ENCODE assay signal across 14 cellular contexts in the genomic region with DNA sequence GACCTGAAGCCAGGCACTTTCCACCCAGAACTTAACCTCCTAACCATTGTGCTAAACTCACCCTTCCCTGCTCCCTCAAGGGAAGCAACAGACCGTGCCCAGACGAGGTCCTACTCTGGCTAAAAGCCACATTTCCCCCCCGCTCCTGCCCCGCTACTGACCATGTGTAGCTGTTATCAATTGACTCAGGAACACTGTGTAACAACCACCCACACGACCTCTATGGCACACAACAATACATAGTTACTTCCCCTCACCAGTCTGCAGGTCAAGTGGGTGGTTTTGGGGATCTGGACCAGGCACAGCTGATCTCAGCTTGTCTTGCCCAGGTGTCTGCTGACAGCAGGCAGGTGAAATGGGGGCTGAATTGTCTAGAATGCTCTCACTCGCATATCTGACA. TPM values are rescaled to one million over a fixed set of nuclear protein-coding genes. Genes with fewer than 3 reads are reported as not detected.
DNase-seq lines count a peak whose midpoint lies in the region; ATAC-seq and TF ChIP-seq lines count a peak whose summit lies in the region.
"Had no signal": no experiment of that assay in that cellular context is flagged by ENCODE, and none has a peak within 500 bp of the region (broad histone marks: within the 10 kb centered on the region; RNA-seq: fewer than 3 reads in every experiment).

No MANE protein-coding gene starts in this region.

- H3K4me2 ChIP-seq in IMR-90 (ENCODE audit: low read depth, low read length): no peak overlapping the region

- H3K4me1 ChIP-seq in IMR-90 (ENCODE audit: control insufficient read depth, insufficient read depth, low read length): no peaks in the 10 kb centered on the region
- H3K4me1 ChIP-seq: BE2C had no signal

- POLR2A ChIA-PET in IMR-90 (lab: Charles Lee; ENCODE audit: unreplicated experiment): no interaction called here

- H3K4me3 ChIP-seq in IMR-90 (ENCODE audit: insufficient read depth, low read depth, low read length): no peak overlapping the region
- H3K4me3 ChIP-seq: GM23248 had no signal

- no peak overlapping the region for H2AK5ac ChIP-seq in IMR-90 (ENCODE audit: low read depth, low read length)

- ATAC-seq in IMR-90 (ENCODE audit: low read depth): no peak
- no peak for ATAC-seq in HG02884 (IDR thresholded peaks at IDR 0.05; ENCODE audit: unreplicated experiment)
- ATAC-seq: HCT116 had no signal

- no peak overlapping the region for H4K5ac ChIP-seq in IMR-90 (ENCODE audit: low read depth, low read length)

- no peaks in the 10 kb centered on the region for H3K36me3 Mint-ChIP-seq in brain
- H3K36me3 Mint-ChIP-seq: CD4-positive, alpha-beta memory T cell had no signal

- WGBS in IMR-90 (ENCODE audit: extremely low coverage in 2 of 2, insufficient read length in 1 of 2), 2 experiments: 69% methylated on average over 4 of the region's 6 CpGs; no CpG with 5 or more reads in 1 of the 2 experiments

- H3K27ac ChIP-seq in IMR-90 (ENCODE audit: insufficient read depth, low read length): no peak overlapping the region
- H3K27ac ChIP-seq in substantia nigra (ENCODE audit: low read depth, low read length, poor library complexity, severe bottlenecking): peak overlapping the region; percentile 27
- H3K27ac ChIP-seq: C4-2B, GM23248 had no signal

- no peak overlapping the region for H2BK20ac ChIP-seq in IMR-90 (ENCODE audit: low read depth, low read length)

- peak overlapping the region in 3 of 5 experiments; percentile 50 to 84 (median 54) for H3K27ac Mint-ChIP-seq in brain
- H3K27ac Mint-ChIP-seq: CD4-positive, alpha-beta memory T cell had no signal

- no peak overlapping the region for H3K4ac ChIP-seq in IMR-90 (ENCODE audit: low read depth, low read length)

- H3K56ac ChIP-seq in IMR-90 (ENCODE audit: extremely low read depth, insufficient read depth, low read length): no peak overlapping the region

- no peak overlapping the region for H2AFZ ChIP-seq in IMR-90 (replicated peaks; ENCODE audit: low read length, poor library complexity)
- H2AFZ ChIP-seq: GM23248 had no signal

- CTCF ChIA-PET in IMR-90 (lab: Yijun Ruan, JAX): no interaction called here

- dilution Hi-C loops in IMR-90 (cut with HindIII; ENCODE audit: low sequenced_read_pairs, unreplicated experiment): no loop called here

- TF ChIP-seq RAD21 in IMR-90 (IDR thresholded peaks at IDR 0.05; ENCODE audit: low read length): no peak

- no TSS peak for BruUV-seq in IMR-90 (replicated peaks; lab: Mats Ljungman, UMichigan)

- H3K23ac ChIP-seq in IMR-90 (ENCODE audit: low read depth, low read length): no peak overlapping the region

- peaks cover 6% of the 10 kb centered on the region for H3K27me3 Mint-ChIP-seq in brain

- H4K91ac ChIP-seq in IMR-90 (ENCODE audit: insufficient read depth, low read depth, low read length): no peak overlapping the region

- intact Hi-C loops in IMR-90 (cut with micrococcal nuclease): no loop called here

- H2BK5ac ChIP-seq in IMR-90 (ENCODE audit: low read depth, low read length, poor library complexity, severe bottlenecking): no peak overlapping the region

- H2AK9ac ChIP-seq in IMR-90 (replicated peaks; ENCODE audit: low read depth, low read length, poor library complexity): peak overlapping the region; percentile 42

- peaks cover 51% of the 10 kb centered on the region for H3K4me1 Mint-ChIP-seq in brain
- H3K4me1 Mint-ChIP-seq: CD4-positive, alpha-beta memory T cell had no signal

- H3K9me3 ChIP-seq in IMR-90 (ENCODE audit: control insufficient read depth, insufficient read depth, low read length): no peaks in the 10 kb centered on the region
- H3K9me3 ChIP-seq: BE2C had no signal

- H4K8ac ChIP-seq in IMR-90 (ENCODE audit: low read depth in 2 of 2, low read length in 2 of 2): no peak overlapping the region

- H3K18ac ChIP-seq in IMR-90 (ENCODE audit: low read depth, low read length): no peak overlapping the region

- no peak for TF ChIP-seq POLR2A in IMR-90 (IDR thresholded peaks at IDR 0.05; ENCODE audit: low read depth, low read length)

- H3K14ac ChIP-seq in IMR-90 (replicated peaks; ENCODE audit: low read depth, low read length): no peak overlapping the region

- H2BK120ac ChIP-seq in IMR-90 (ENCODE audit: low read depth, low read length): no peak overlapping the region

- no peak overlapping the region for H3K4me3 Mint-ChIP-seq in brain
- H3K4me3 Mint-ChIP-seq: CD4-positive, alpha-beta memory T cell had no signal

- no peak overlapping the region for H2BK15ac ChIP-seq in IMR-90 (ENCODE audit: low read depth, low read length)

- no peaks in the 10 kb centered on the region for H3K79me1 ChIP-seq in IMR-90 (ENCODE audit: low read depth in 1 of 2, low read length in 2 of 2)

- in situ Hi-C loops in IMR-90 (cut with MboI; ENCODE audit: low sequenced_read_pairs): no loop called here

- TF ChIP-seq CTCF in IMR-90 (conservative IDR thresholded peaks at IDR 0.05; ENCODE audit: low read depth, low read length) (no peak), brain (conservative IDR thresholded peaks at IDR 0.05) (no peak)

- 0 out of 2 replicates have a peak, but pooled peaks cover 2% of the 10 kb centered on the region for H3K9me1 ChIP-seq in IMR-90 (ENCODE audit: insufficient read depth, low read length)

- DNase-seq in IMR-90 (no peak), mesenteric fat pad (ENCODE audit: low spot score) (peak; percentile 67), substantia nigra (lab: John Stamatoyannopoulos, UW) (no peak), OCI-M2 (lab: John Stamatoyannopoulos, UW; ENCODE audit: unreplicated experiment) (no peak), NCI-H2107 treated with DMSO at 0.1 percent for 48 hours (lab: John Stamatoyannopoulos, UW; ENCODE audit: unreplicated experiment) (no peak)
- DNase-seq: BE2C; CD4-positive, alpha-beta memory T cell; DMS79 treated with DMSO at 0.1 percent for 48 hours; EL had no signal

- no peaks in the 10 kb centered on the region for H4K20me1 ChIP-seq in IMR-90 (ENCODE audit: insufficient read depth, low read length)

- peaks cover 0 to 3% (median 0%) of the 10 kb centered on the region in 5 experiments for H3K9me3 Mint-ChIP-seq in brain
- H3K9me3 Mint-ChIP-seq: CD4-positive, alpha-beta memory T cell had no signal

- peaks cover 10% of the 10 kb centered on the region for H3K27me3 ChIP-seq in IMR-90 (ENCODE audit: control insufficient read depth, insufficient read depth, low read length)
- H3K27me3 ChIP-seq: BE2C had no signal

- H3K9ac ChIP-seq in IMR-90 (ENCODE audit: low read depth, low read length): no peak overlapping the region
- H3K9ac ChIP-seq: GM23248 had no signal

- H3K36me3 ChIP-seq in IMR-90 (ENCODE audit: control insufficient read depth, insufficient read depth, low read length): no peaks in the 10 kb centered on the region
- H3K36me3 ChIP-seq: BE2C had no signal

TF ChIP-seq in IMR-90, 13 proteins besides CTCF, POLR2A, EP300 and RAD21:
- TF ChIP-seq, protein P1, sequence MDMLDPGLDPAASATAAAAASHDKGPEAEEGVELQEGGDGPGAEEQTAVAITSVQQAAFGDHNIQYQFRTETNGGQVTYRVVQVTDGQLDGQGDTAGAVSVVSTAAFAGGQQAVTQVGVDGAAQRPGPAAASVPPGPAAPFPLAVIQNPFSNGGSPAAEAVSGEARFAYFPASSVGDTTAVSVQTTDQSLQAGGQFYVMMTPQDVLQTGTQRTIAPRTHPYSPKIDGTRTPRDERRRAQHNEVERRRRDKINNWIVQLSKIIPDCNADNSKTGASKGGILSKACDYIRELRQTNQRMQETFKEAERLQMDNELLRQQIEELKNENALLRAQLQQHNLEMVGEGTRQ (IDR thresholded peaks at IDR 0.05; ENCODE audit: low read depth, low read length): no peak
- TF ChIP-seq MAZ (IDR thresholded peaks at IDR 0.05; ENCODE audit: borderline replicate concordance, low read depth, low read length) (no peak), CEBPB (IDR thresholded peaks at IDR 0.05; ENCODE audit: low read depth, low read length) (no peak), MXI1 (IDR thresholded peaks at IDR 0.05; ENCODE audit: borderline replicate concordance, low read depth, low read length) (no peak), RCOR1 (IDR thresholded peaks at IDR 0.05; ENCODE audit: insufficient replicate concordance, low read length) (no peak)

RNA-seq across cellular contexts. Expression of gene CAMK2N1, which starts 40.1 kb away (rescaled TPM):
- total RNA-seq in IMR-90 (2012; rRNA removed): 10.2 and 28.9 TPM in 2 replicates
- 44.4 and 46.8 TPM in 2 replicates for polyA plus RNA-seq in IMR-90 (2012; rRNA removed)
- polyA plus RNA-seq in IMR-90 (2012; cell fraction: cytosol; rRNA removed): 21.6 and 22.6 TPM in 2 replicates
- polyA plus RNA-seq in IMR-90 (2012; cell fraction: nucleus; rRNA removed; ENCODE audit: low replicate concordance): 5.2 and 13.1 TPM in 2 replicates
- polyA plus RNA-seq in brain (ENCODE audit: insufficient read depth, low read depth, low replicate concordance): 171 TPM
- 13.6 TPM for total RNA-seq in mesenteric fat pad
